8 cellular contexts compared by ENCODE assay signal in genomic region chr1:30754684-30755171, GRCh38. TPM values are rescaled to one million over a fixed set of nuclear protein-coding genes. Genes with fewer than 3 reads are reported as not detected.
DNase-seq lines count a peak whose midpoint lies in the region; ATAC-seq, FAIRE-seq and TF ChIP-seq lines count a peak whose summit lies in the region.

No MANE protein-coding gene starts in this region.

- H3K27ac ChIP-seq in upper lobe of left lung, result peak overlapping the region; percentile 91 to 94 (median 92)
- no peak overlapping the region for H3K27ac ChIP-seq in kidney (ENCODE audit: low read depth in 2 of 2, low read length in 2 of 2)

- H3K4me3 ChIP-seq in upper lobe of left lung (peak overlapping the region in 3 of 4 donors; percentile 49 to 58 (median 51)), kidney (ENCODE audit: low read length in 2 of 2) (no peak overlapping the region)

- DNase-seq in stimulated activated CD4-positive, alpha-beta T cell treated with anti-CD3 and anti-CD28 coated beads, Interleukin-15, amount 100 ng/mL, for 24 hours, result peak; percentile 59
- no peak for DNase-seq in stimulated activated CD4-positive, alpha-beta T cell treated with anti-CD3 and anti-CD28 coated beads, Interleukin-4, amount 100 ng/mL, for 4 hours
- peak in 1 of 2 donors; percentile 56 for DNase-seq in activated T-cell treated with anti-CD3 and anti-CD28 coated beads, Interleukin-2, amount 50 U/mL, for 72 hours
- DNase-seq in upper lobe of left lung (peak in 1 of 2 donors; percentile 61), NCI-H748 treated with DMSO at 0.1 percent for 48 hours (lab: John Stamatoyannopoulos, UW) (no peak), KG1 (lab: John Stamatoyannopoulos, UW) (no peak), kidney (no peak)

- peaks cover 0 to 4% (median 0%) of the 10 kb centered on the region in 4 donors for H3K36me3 ChIP-seq in upper lobe of left lung
- H3K36me3 ChIP-seq in kidney (ENCODE audit: control insufficient read depth in 1 of 2, insufficient read depth in 2 of 2, low read length in 2 of 2), result no peaks in the 10 kb centered on the region

- H3K4me1 Mint-ChIP-seq in activated T-cell treated with anti-CD3 and anti-CD28 coated beads, Interleukin-2, amount 50 U/mL, for 72 hours (ENCODE audit: low read depth), result peaks cover 98% of the 10 kb centered on the region

- peak overlapping the region; percentile 92 to 99 for H3K4me3 Mint-ChIP-seq in activated T-cell treated with anti-CD3 and anti-CD28 coated beads, Interleukin-2, amount 50 U/mL, for 72 hours

- H3K27me3 Mint-ChIP-seq in activated T-cell treated with anti-CD3 and anti-CD28 coated beads, Interleukin-2, amount 50 U/mL, for 72 hours (ENCODE audit: low read depth), result no peaks in the 10 kb centered on the region

- H3K9ac ChIP-seq in kidney (ENCODE audit: low read length in 2 of 2), result no peak overlapping the region

- WGBS in upper lobe of left lung, 2 donors, result 71 to 89% methylated on average over 6 to 9 of the region's 9 CpGs

- H3K27me3 ChIP-seq in upper lobe of left lung, result no peaks in the 10 kb centered on the region

- no peaks in the 10 kb centered on the region for H3K9me3 ChIP-seq in upper lobe of left lung
- no peaks in the 10 kb centered on the region for H3K9me3 ChIP-seq in kidney (ENCODE audit: control insufficient read depth in 1 of 2, low read length in 2 of 2)

- peak overlapping the region; percentile 52 for H3K27ac Mint-ChIP-seq in activated T-cell treated with anti-CD3 and anti-CD28 coated beads, Interleukin-2, amount 50 U/mL, for 72 hours

- ATAC-seq in HG03060 (IDR thresholded peaks at IDR 0.05; ENCODE audit: low read depth, unreplicated experiment) (peak; percentile 44), upper lobe of left lung (ENCODE audit: low FRiP score in 2 of 2) (peak in 1 of 2 donors; percentile 7)
- peak; percentile 50 to 52 for ATAC-seq in activated T-cell treated with anti-CD3 and anti-CD28 coated beads, Interleukin-2, amount 50 U/mL, for 72 hours (replicated peaks in 1 of 2)

- H3K4me1 ChIP-seq in upper lobe of left lung, result peaks cover 14 to 64% (median 48%) of the 10 kb centered on the region in 4 donors
- no peaks in the 10 kb centered on the region for H3K4me1 ChIP-seq in kidney (ENCODE audit: control insufficient read depth in 1 of 2, insufficient read depth in 1 of 2, low read depth in 1 of 2, low read length in 2 of 2)

- H3K36me3 Mint-ChIP-seq in activated T-cell treated with anti-CD3 and anti-CD28 coated beads, Interleukin-2, amount 50 U/mL, for 72 hours (ENCODE audit: insufficient read depth in 2 of 2), result peaks cover 2 to 12% of the 10 kb centered on the region in 2 donors

- TF ChIP-seq EP300 in upper lobe of left lung (IDR thresholded peaks at IDR 0.05), result peak in 1 of 4 donors; percentile 37

- intact Hi-C loops in kidney (cut with DNase I), result no loop called here

- no peak for FAIRE-seq in kidney (lab: Jason Lieb, UNC)

- no peak for TF ChIP-seq CTCF in upper lobe of left lung (IDR thresholded peaks at IDR 0.05)
- no peak for TF ChIP-seq CTCF in kidney (IDR thresholded peaks at IDR 0.05; ENCODE audit: borderline replicate concordance, extremely low read depth, insufficient read depth)

- no peaks in the 10 kb centered on the region for H3K9me3 Mint-ChIP-seq in activated T-cell treated with anti-CD3 and anti-CD28 coated beads, Interleukin-2, amount 50 U/mL, for 72 hours

- peak in 1 of 4 donors; percentile 36 for TF ChIP-seq POLR2A in upper lobe of left lung (IDR thresholded peaks at IDR 0.05)

RNA-seq across cellular contexts. Expression of gene LAPTM5, which starts 2.8 kb away (rescaled TPM):
- total RNA-seq in activated T-cell treated with anti-CD3 and anti-CD28 coated beads, Interleukin-2, amount 50 U/mL, for 72 hours, result 100 to 1,000 TPM; 220 to 281 TPM
- total RNA-seq in upper lobe of left lung (100 to 1,000 TPM; 148 to 624 (median 225) TPM), kidney (108 TPM)
- polyA plus RNA-seq in kidney (ENCODE audit: insufficient read depth, low read depth, low replicate concordance), result 23.5 TPM

RNA-seq across cellular contexts. Expression of gene MATN1, which starts 31.3 kb away (rescaled TPM):
- 1 to 10 TPM; 1.0 to 1.2 TPM for total RNA-seq in activated T-cell treated with anti-CD3 and anti-CD28 coated beads, Interleukin-2, amount 50 U/mL, for 72 hours
- under 1 TPM in 1 of 6 donors, not detected in 5; 0.15 TPM for total RNA-seq in upper lobe of left lung
- 0.13 TPM for total RNA-seq in kidney
- not detected for polyA plus RNA-seq in kidney (ENCODE audit: insufficient read depth, low read depth, low replicate concordance)

Comparison
In these comparisons a context has a peak if more than half of its experiments do, and no peak if none do; other contexts are left out.
1. H3K27ac ChIP-seq: peak in upper lobe of left lung (4 of 4); none in kidney (0 of 2).
2. H3K4me3 ChIP-seq: peak in upper lobe of left lung (3 of 4); none in kidney (0 of 2).